Comparison of ENCODE assay signal across 8 cellular contexts in genomic region chr5:66145737-66146136, GRCh38. TPM values are rescaled to one million over a fixed set of nuclear protein-coding genes. Genes with fewer than 3 reads are reported as not detected.
A peak's percentile ranks its signal among the peaks of the same experiment; 100 is the strongest.
DNase-seq lines count a peak whose midpoint lies in the region; ATAC-seq and TF ChIP-seq lines count a peak whose summit lies in the region.

No MANE protein-coding gene starts in this region.

- no peaks in the 10 kb centered on the region for H3K9me3 Mint-ChIP-seq in T-helper 2 cell treated with Interferon-gamma antibody and Interleukin-4, amounts not matched to agents 5 μg/mL and 100 μg/mL, for 36 hours
- no peaks in the 10 kb centered on the region for H3K9me3 Mint-ChIP-seq in activated CD8-positive, alpha-beta T cell treated with anti-CD3 and anti-CD28 coated beads, Interleukin-2, amount 10 ng/mL, durations not matched to agents 7 days and 5 days (ENCODE audit: insufficient read depth)

- CTCF ChIA-PET in activated CD8-positive, alpha-beta T cell treated with anti-CD3 and anti-CD28 coated beads, Interleukin-2, amount 10 ng/mL, durations not matched to agents 7 days and 5 days (lab: Charles Lee), result no interaction called here

- no peak for TF ChIP-seq EP300 in stomach (IDR thresholded peaks at IDR 0.05)

- POLR2A ChIA-PET in activated CD8-positive, alpha-beta T cell treated with anti-CD3 and anti-CD28 coated beads, Interleukin-2, amount 10 ng/mL, durations not matched to agents 7 days and 5 days (lab: Charles Lee), result interaction anchor here (2.1 kb wide), 1 partner anchor 220 kb away, joined by 16 read pairs; the partner anchor contains the start of gene ERBIN

- peaks cover 2% of the 10 kb centered on the region for H3K4me1 ChIP-seq in iPS-15b (ENCODE audit: control insufficient read depth, insufficient read depth, low read length)
- peaks cover 8 to 62% (median 39%) of the 10 kb centered on the region in 4 donors for H3K4me1 ChIP-seq in stomach

- no peak for TF ChIP-seq CTCF in stomach (IDR thresholded peaks at IDR 0.05)

- H3K4me3 ChIP-seq in iPS-15b (ENCODE audit: low read depth, low read length) (peak overlapping the region; percentile 78), stomach (peak overlapping the region; percentile 56 to 85 (median 77))

- ATAC-seq in activated CD8-positive, alpha-beta T cell treated with anti-CD3 and anti-CD28 coated beads, Interleukin-2, amount 10 ng/mL, durations not matched to agents 7 days and 5 days, result no peak
- no peak for ATAC-seq in left lobe of liver

- H3K27me3 ChIP-seq in iPS-15b (ENCODE audit: control insufficient read depth, insufficient read depth, low read length) (no peaks in the 10 kb centered on the region), stomach (no peaks in the 10 kb centered on the region)

- 19 to 30% (median 25%) methylated on average over 8 of the region's 8 CpGs for WGBS in stomach, 5 donors

- peak overlapping the region in 4 of 5 donors; percentile 99 to 100 (median 99) for H3K27ac ChIP-seq in stomach

- no peak for TF ChIP-seq POLR2A in stomach (IDR thresholded peaks at IDR 0.05)

- H3K36me3 ChIP-seq in iPS-15b (ENCODE audit: control insufficient read depth, insufficient read depth, low read length) (no peaks in the 10 kb centered on the region), stomach (no peaks in the 10 kb centered on the region)

- intact Hi-C loops in stomach (cut with DNase I; ENCODE audit: low total_unique reads), result no loop called here

- peak overlapping the region; percentile 96 for H3K4me3 Mint-ChIP-seq in T-helper 2 cell treated with Interferon-gamma antibody and Interleukin-4, amounts not matched to agents 5 μg/mL and 100 μg/mL, for 36 hours
- peak overlapping the region; percentile 97 for H3K4me3 Mint-ChIP-seq in activated CD8-positive, alpha-beta T cell treated with anti-CD3 and anti-CD28 coated beads, Interleukin-2, amount 10 ng/mL, durations not matched to agents 7 days and 5 days

- H3K27ac Mint-ChIP-seq in T-helper 2 cell treated with Interferon-gamma antibody and Interleukin-4, amounts not matched to agents 5 μg/mL and 100 μg/mL, for 36 hours, result peak overlapping the region; percentile 99
- H3K27ac Mint-ChIP-seq in activated CD8-positive, alpha-beta T cell treated with anti-CD3 and anti-CD28 coated beads, Interleukin-2, amount 10 ng/mL, durations not matched to agents 7 days and 5 days, result peak overlapping the region; percentile 80

- H3K9ac ChIP-seq in iPS-15b (ENCODE audit: low read depth, low read length), result peak overlapping the region; percentile 97

- no peak for DNase-seq in T-helper 2 cell treated with Interferon-gamma antibody and Interleukin-4, amounts not matched to agents 5 μg/mL and 100 μg/mL, for 36 hours (ENCODE audit: low spot score)
- DNase-seq in T-helper 2 cell (no peak), stomach (no peak), left lobe of liver (ENCODE audit: low spot score) (no peak), foreskin melanocyte (no peak), DMS53 treated with DMSO at 0.1 percent for 48 hours (lab: John Stamatoyannopoulos, UW; ENCODE audit: unreplicated experiment) (no peak)
- DNase-seq in activated CD8-positive, alpha-beta T cell treated with anti-CD3 and anti-CD28 coated beads, Interleukin-2, amount 10 ng/mL, durations not matched to agents 7 days and 5 days, result no peak

- H3K9me3 ChIP-seq in iPS-15b (ENCODE audit: control insufficient read depth, insufficient read depth, low read length) (no peaks in the 10 kb centered on the region), stomach (no peaks in the 10 kb centered on the region)

- peaks cover 22% of the 10 kb centered on the region for H3K36me3 Mint-ChIP-seq in T-helper 2 cell treated with Interferon-gamma antibody and Interleukin-4, amounts not matched to agents 5 μg/mL and 100 μg/mL, for 36 hours (ENCODE audit: low read depth)
- H3K36me3 Mint-ChIP-seq in activated CD8-positive, alpha-beta T cell treated with anti-CD3 and anti-CD28 coated beads, Interleukin-2, amount 10 ng/mL, durations not matched to agents 7 days and 5 days (ENCODE audit: low read depth), result peaks cover 33% of the 10 kb centered on the region

- peaks cover 40% of the 10 kb centered on the region for H3K4me1 Mint-ChIP-seq in T-helper 2 cell treated with Interferon-gamma antibody and Interleukin-4, amounts not matched to agents 5 μg/mL and 100 μg/mL, for 36 hours (ENCODE audit: low read depth)
- H3K4me1 Mint-ChIP-seq in activated CD8-positive, alpha-beta T cell treated with anti-CD3 and anti-CD28 coated beads, Interleukin-2, amount 10 ng/mL, durations not matched to agents 7 days and 5 days (ENCODE audit: low read depth), result peaks cover 44% of the 10 kb centered on the region

- no peaks in the 10 kb centered on the region for H3K27me3 Mint-ChIP-seq in T-helper 2 cell treated with Interferon-gamma antibody and Interleukin-4, amounts not matched to agents 5 μg/mL and 100 μg/mL, for 36 hours (ENCODE audit: low read depth)
- no peaks in the 10 kb centered on the region for H3K27me3 Mint-ChIP-seq in activated CD8-positive, alpha-beta T cell treated with anti-CD3 and anti-CD28 coated beads, Interleukin-2, amount 10 ng/mL, durations not matched to agents 7 days and 5 days (ENCODE audit: low read depth)

RNA-seq across cellular contexts. Expression of gene SREK1, which starts 1.6 kb away (rescaled TPM):
- 10 to 100 TPM; 62.3 TPM for total RNA-seq in activated CD8-positive, alpha-beta T cell treated with anti-CD3 and anti-CD28 coated beads, Interleukin-2, amount 10 ng/mL, durations not matched to agents 7 days and 5 days
- total RNA-seq in stomach (100 to 1,000 TPM; 107 to 242 (median 181) TPM), left lobe of liver (24.2 TPM)
- polyA plus RNA-seq in stomach, result 10 to 100 TPM; 10.4 to 25.5 (median 23.4) TPM
